10 cellular contexts compared by ENCODE assay signal in genomic region chr7:27164381-27165088, GRCh38. TPM values are rescaled to one million over a fixed set of nuclear protein-coding genes. Genes with fewer than 3 reads are reported as not detected.
DNase-seq lines count a peak whose midpoint lies in the region; ATAC-seq and TF ChIP-seq lines count a peak whose summit lies in the region.
"Had no signal": no experiment of that assay in that cellular context is flagged by ENCODE, and none has a peak within 500 bp of the region (broad histone marks: within the 10 kb centered on the region; RNA-seq: fewer than 3 reads in every experiment).

No MANE protein-coding gene starts in this region.

- TF ChIP-seq CTCF in esophagus muscularis mucosa (IDR thresholded peaks at IDR 0.05) (no peak), progenitor cell of endocrine pancreas (IDR thresholded peaks at IDR 0.05; ENCODE audit: unreplicated experiment) (peak; percentile 53)

- no peak for TF ChIP-seq EP300 in esophagus muscularis mucosa (IDR thresholded peaks at IDR 0.05)

- H3K27ac ChIP-seq in CD8-positive, alpha-beta memory T cell (ENCODE audit: low read depth, low read length): no peak overlapping the region
- no peak overlapping the region for H3K27ac ChIP-seq in esophagus muscularis mucosa (replicated peaks in 1 of 4)
- H3K27ac ChIP-seq: HL-60 had no signal

- H3K27me3 Mint-ChIP-seq in CD8-positive, alpha-beta memory T cell: peaks cover 83 to 84% of the 10 kb centered on the region in 2 donors
- peaks cover 84% of the 10 kb centered on the region for H3K27me3 Mint-ChIP-seq in progenitor cell of endocrine pancreas
- peaks cover 77% of the 10 kb centered on the region for H3K27me3 Mint-ChIP-seq in activated T-helper 2 cell treated with anti-CD3 and anti-CD28 coated beads, Interferon-gamma antibody, Interleukin-2, Interleukin-4, amounts not matched to agents 10 μg/mL and 5 μg/mL and 100 μg/mL, durations not matched to agents 14 hours and 24 hours and 36 hours (ENCODE audit: low read depth)

- H3K9me3 ChIP-seq in CD8-positive, alpha-beta memory T cell (ENCODE audit: low read length): no peaks in the 10 kb centered on the region
- H3K9me3 ChIP-seq in MG63 (no peaks in the 10 kb centered on the region), esophagus muscularis mucosa (no peaks in the 10 kb centered on the region)

- H3K27me3 ChIP-seq in CD8-positive, alpha-beta memory T cell (ENCODE audit: insufficient read depth, low read length, poor library complexity, severe bottlenecking): peaks cover 87% of the 10 kb centered on the region
- no peaks in the 10 kb centered on the region for H3K27me3 ChIP-seq in MG63
- H3K27me3 ChIP-seq in esophagus muscularis mucosa: peaks cover 18 to 100% (median 91%) of the 10 kb centered on the region in 4 donors

- peaks cover 23 to 36% (median 26%) of the 10 kb centered on the region in 3 donors for H3K4me1 Mint-ChIP-seq in CD8-positive, alpha-beta memory T cell
- peaks cover 4% of the 10 kb centered on the region for H3K4me1 Mint-ChIP-seq in progenitor cell of endocrine pancreas (ENCODE audit: low read depth)
- peaks cover 7% of the 10 kb centered on the region for H3K4me1 Mint-ChIP-seq in activated T-helper 2 cell treated with anti-CD3 and anti-CD28 coated beads, Interferon-gamma antibody, Interleukin-2, Interleukin-4, amounts not matched to agents 10 μg/mL and 5 μg/mL and 100 μg/mL, durations not matched to agents 14 hours and 24 hours and 36 hours (ENCODE audit: low read depth)

- H3K27ac Mint-ChIP-seq in CD8-positive, alpha-beta memory T cell: peak overlapping the region in 2 of 8 donors; percentile 21 to 41
- peak overlapping the region; percentile 19 for H3K27ac Mint-ChIP-seq in progenitor cell of endocrine pancreas
- no peak overlapping the region for H3K27ac Mint-ChIP-seq in activated T-helper 2 cell treated with anti-CD3 and anti-CD28 coated beads, Interferon-gamma antibody, Interleukin-2, Interleukin-4, amounts not matched to agents 10 μg/mL and 5 μg/mL and 100 μg/mL, durations not matched to agents 14 hours and 24 hours and 36 hours

- WGBS in esophagus muscularis mucosa: 15% methylated on average over 36 of the region's 47 CpGs

- POLR2A ChIA-PET in CD8-positive, alpha-beta memory T cell (lab: Charles Lee): no interaction called here

- CTCF ChIA-PET in CD8-positive, alpha-beta memory T cell (lab: Charles Lee): interaction anchor here (5.6 kb wide), 1 partner anchor 13 kb away, joined by 71 read pairs; the partner anchor contains the start of gene HOXA3

- intact Hi-C loops in esophagus muscularis mucosa (cut with DNase I): loop anchor here (5.0 kb wide), 1 partner anchor 797 kb away; no protein-coding TSS in a partner anchor
- intact Hi-C loops in activated T-helper 2 cell treated with anti-CD3 and anti-CD28 coated beads, Interferon-gamma antibody, Interleukin-2, Interleukin-4, amounts not matched to agents 10 μg/mL and 5 μg/mL and 100 μg/mL, durations not matched to agents 14 hours and 24 hours and 36 hours (cut with micrococcal nuclease): loop anchor here (1.0 to 5.0 kb wide), 4 partner anchors 8 to 1307 kb away; partner anchors contain the start of gene HOXA7

- H3K36me3 ChIP-seq in CD8-positive, alpha-beta memory T cell (ENCODE audit: insufficient read depth, low read length): no peaks in the 10 kb centered on the region
- H3K36me3 ChIP-seq in MG63: peaks cover 50% of the 10 kb centered on the region
- H3K36me3 ChIP-seq in esophagus muscularis mucosa: no peaks in the 10 kb centered on the region

- H3K9me3 Mint-ChIP-seq in CD8-positive, alpha-beta memory T cell: peaks cover 0 to 8% (median 0%) of the 10 kb centered on the region in 5 donors
- H3K9me3 Mint-ChIP-seq in progenitor cell of endocrine pancreas (ENCODE audit: low read depth): no peaks in the 10 kb centered on the region
- H3K9me3 Mint-ChIP-seq in activated T-helper 2 cell treated with anti-CD3 and anti-CD28 coated beads, Interferon-gamma antibody, Interleukin-2, Interleukin-4, amounts not matched to agents 10 μg/mL and 5 μg/mL and 100 μg/mL, durations not matched to agents 14 hours and 24 hours and 36 hours: no peaks in the 10 kb centered on the region

- peaks cover 32% of the 10 kb centered on the region for H3K4me1 ChIP-seq in CD8-positive, alpha-beta memory T cell (ENCODE audit: insufficient read depth, low read length)
- peaks cover 21 to 62% (median 51%) of the 10 kb centered on the region in 4 donors for H3K4me1 ChIP-seq in esophagus muscularis mucosa

- no peak for DNase-seq in CD8-positive, alpha-beta memory T cell
- DNase-seq in MG63: peak; percentile 56
- no peak for DNase-seq in esophagus muscularis mucosa (ENCODE audit: extremely low spot score)
- DNase-seq in progenitor cell of endocrine pancreas (ENCODE audit: low spot score, unreplicated experiment): no peak
- no peak for DNase-seq in NCI-H146 treated with DMSO at 0.1 percent for 48 hours (lab: John Stamatoyannopoulos, UW; ENCODE audit: unreplicated experiment)
- DNase-seq in activated T-helper 2 cell treated with anti-CD3 and anti-CD28 coated beads, Interferon-gamma antibody, Interleukin-2, Interleukin-4, amounts not matched to agents 10 μg/mL and 5 μg/mL and 100 μg/mL, durations not matched to agents 14 hours and 24 hours and 36 hours (ENCODE audit: low spot score): no peak
- no peak for DNase-seq in COR-L47 (lab: John Stamatoyannopoulos, UW)
- DNase-seq: effector CD4-positive, alpha-beta T cell had no signal

- TF ChIP-seq POLR2A in esophagus muscularis mucosa (IDR thresholded peaks at IDR 0.05; ENCODE audit: low read depth): no peak

- peak overlapping the region; percentile 13 to 76 (median 47) for H3K4me3 Mint-ChIP-seq in CD8-positive, alpha-beta memory T cell
- peak overlapping the region; percentile 40 for H3K4me3 Mint-ChIP-seq in progenitor cell of endocrine pancreas (ENCODE audit: low read depth)
- no peak overlapping the region for H3K4me3 Mint-ChIP-seq in activated T-helper 2 cell treated with anti-CD3 and anti-CD28 coated beads, Interferon-gamma antibody, Interleukin-2, Interleukin-4, amounts not matched to agents 10 μg/mL and 5 μg/mL and 100 μg/mL, durations not matched to agents 14 hours and 24 hours and 36 hours (ENCODE audit: low read depth)

- no peak for ATAC-seq in HG03571 (IDR thresholded peaks at IDR 0.05; ENCODE audit: unreplicated experiment)

- no peaks in the 10 kb centered on the region for H3K36me3 Mint-ChIP-seq in CD8-positive, alpha-beta memory T cell
- no peaks in the 10 kb centered on the region for H3K36me3 Mint-ChIP-seq in progenitor cell of endocrine pancreas (ENCODE audit: insufficient read depth)
- no peaks in the 10 kb centered on the region for H3K36me3 Mint-ChIP-seq in activated T-helper 2 cell treated with anti-CD3 and anti-CD28 coated beads, Interferon-gamma antibody, Interleukin-2, Interleukin-4, amounts not matched to agents 10 μg/mL and 5 μg/mL and 100 μg/mL, durations not matched to agents 14 hours and 24 hours and 36 hours (ENCODE audit: low read depth)

- no peak overlapping the region for H3K4me3 ChIP-seq in CD8-positive, alpha-beta memory T cell (ENCODE audit: low read length)
- H3K4me3 ChIP-seq in MG63: peak overlapping the region; percentile 62
- peak overlapping the region; percentile 21 to 31 (median 25) for H3K4me3 ChIP-seq in esophagus muscularis mucosa

RNA-seq across cellular contexts. Expression of gene HOXA9, which starts 0.8 kb away (rescaled TPM):
- not detected for total RNA-seq in CD8-positive, alpha-beta memory T cell
- not detected for polyA plus RNA-seq in CD8-positive, alpha-beta memory T cell
- total RNA-seq in MG63 (2014; rRNA removed; shearing (Covaris generic); ENCODE audit: low replicate concordance): 25.4 and 29.9 TPM in 2 replicates
- under 1 TPM in 1 of 4 donors, not detected in 3; 0.50 TPM for total RNA-seq in esophagus muscularis mucosa
- total RNA-seq in progenitor cell of endocrine pancreas: not detected in 2 replicates
- not detected in 2 replicates for total RNA-seq in activated T-helper 2 cell treated with anti-CD3 and anti-CD28 coated beads, Interferon-gamma antibody, Interleukin-2, Interleukin-4, amounts not matched to agents 10 μg/mL and 5 μg/mL and 100 μg/mL, durations not matched to agents 14 hours and 24 hours and 36 hours

RNA-seq across cellular contexts. Expression of gene HOXA7, which starts 8.1 kb away (rescaled TPM):
- total RNA-seq in CD8-positive, alpha-beta memory T cell: not detected
- polyA plus RNA-seq in CD8-positive, alpha-beta memory T cell: not detected
- total RNA-seq in MG63 (2014; rRNA removed; shearing (Covaris generic); ENCODE audit: low replicate concordance): 0.95 and 1.7 TPM in 2 replicates
- total RNA-seq in esophagus muscularis mucosa (1 to 10 TPM in 1 of 4 donors, under 1 TPM in 3; 0.33 to 1.7 (median 0.49) TPM), progenitor cell of endocrine pancreas (1.4 and 1.5 TPM in 2 replicates)
- not detected in 2 replicates for total RNA-seq in activated T-helper 2 cell treated with anti-CD3 and anti-CD28 coated beads, Interferon-gamma antibody, Interleukin-2, Interleukin-4, amounts not matched to agents 10 μg/mL and 5 μg/mL and 100 μg/mL, durations not matched to agents 14 hours and 24 hours and 36 hours

RNA-seq across cellular contexts. Expression of gene HOXA10, which starts 9.6 kb away (rescaled TPM):
- total RNA-seq in CD8-positive, alpha-beta memory T cell: not detected
- polyA plus RNA-seq in CD8-positive, alpha-beta memory T cell: 0.09 TPM
- 18.0 and 26.7 TPM in 2 replicates for total RNA-seq in MG63 (2014; rRNA removed; shearing (Covaris generic); ENCODE audit: low replicate concordance)
- not detected for total RNA-seq in esophagus muscularis mucosa
- total RNA-seq in progenitor cell of endocrine pancreas: not detected in 2 replicates
- not detected in 2 replicates for total RNA-seq in activated T-helper 2 cell treated with anti-CD3 and anti-CD28 coated beads, Interferon-gamma antibody, Interleukin-2, Interleukin-4, amounts not matched to agents 10 μg/mL and 5 μg/mL and 100 μg/mL, durations not matched to agents 14 hours and 24 hours and 36 hours

RNA-seq across cellular contexts. Expression of gene HOXA3, which starts 12.2 kb away (rescaled TPM):
- total RNA-seq in CD8-positive, alpha-beta memory T cell: not detected
- polyA plus RNA-seq in CD8-positive, alpha-beta memory T cell: not detected
- total RNA-seq in MG63 (2014; rRNA removed; shearing (Covaris generic); ENCODE audit: low replicate concordance): 4.3 TPM in 1 of 2 replicates, not detected in the other
- total RNA-seq in esophagus muscularis mucosa (10 to 100 TPM; 10.2 to 16.6 (median 13.8) TPM), progenitor cell of endocrine pancreas (77.4 and 85.5 TPM in 2 replicates)
- total RNA-seq in activated T-helper 2 cell treated with anti-CD3 and anti-CD28 coated beads, Interferon-gamma antibody, Interleukin-2, Interleukin-4, amounts not matched to agents 10 μg/mL and 5 μg/mL and 100 μg/mL, durations not matched to agents 14 hours and 24 hours and 36 hours: not detected in 2 replicates

RNA-seq across cellular contexts. Expression of gene HOXA6, which starts 17.0 kb away (rescaled TPM):
- not detected for total RNA-seq in CD8-positive, alpha-beta memory T cell
- not detected for polyA plus RNA-seq in CD8-positive, alpha-beta memory T cell
- total RNA-seq in MG63 (2014; rRNA removed; shearing (Covaris generic); ENCODE audit: low replicate concordance): 0.82 and 5.1 TPM in 2 replicates
- total RNA-seq in esophagus muscularis mucosa: under 1 TPM in 2 of 4 donors, not detected in 2; 0.66 to 0.92 TPM
- total RNA-seq in progenitor cell of endocrine pancreas: 0.38 TPM in 1 of 2 replicates, not detected in the other
- total RNA-seq in activated T-helper 2 cell treated with anti-CD3 and anti-CD28 coated beads, Interferon-gamma antibody, Interleukin-2, Interleukin-4, amounts not matched to agents 10 μg/mL and 5 μg/mL and 100 μg/mL, durations not matched to agents 14 hours and 24 hours and 36 hours: not detected in 2 replicates

Comparison
In these comparisons a context has a peak if more than half of its experiments do, and no peak if none do; other contexts are left out.
1. RNA of gene HOXA9, which starts 0.8 kb away (total RNA-seq): 25.4 to 29.9 TPM in MG63; 0.50 TPM in esophagus muscularis mucosa, not detected in CD8-positive, alpha-beta memory T cell, not detected in progenitor cell of endocrine pancreas and not detected in activated T-helper 2 cell treated with anti-CD3 and anti-CD28 coated beads, Interferon-gamma antibody, Interleukin-2, Interleukin-4, amounts not matched to agents 10 μg/mL and 5 μg/mL and 100 μg/mL, durations not matched to agents 14 hours and 24 hours and 36 hours; every median in the first group is over 10 times any median in the second.
2. RNA of gene HOXA10, which starts 9.6 kb away (total RNA-seq): 18.0 to 26.7 TPM in MG63; not detected in CD8-positive, alpha-beta memory T cell, not detected in esophagus muscularis mucosa, not detected in progenitor cell of endocrine pancreas and not detected in activated T-helper 2 cell treated with anti-CD3 and anti-CD28 coated beads, Interferon-gamma antibody, Interleukin-2, Interleukin-4, amounts not matched to agents 10 μg/mL and 5 μg/mL and 100 μg/mL, durations not matched to agents 14 hours and 24 hours and 36 hours; every median in the first group is over 10 times any median in the second.